In the genomic region with DNA sequence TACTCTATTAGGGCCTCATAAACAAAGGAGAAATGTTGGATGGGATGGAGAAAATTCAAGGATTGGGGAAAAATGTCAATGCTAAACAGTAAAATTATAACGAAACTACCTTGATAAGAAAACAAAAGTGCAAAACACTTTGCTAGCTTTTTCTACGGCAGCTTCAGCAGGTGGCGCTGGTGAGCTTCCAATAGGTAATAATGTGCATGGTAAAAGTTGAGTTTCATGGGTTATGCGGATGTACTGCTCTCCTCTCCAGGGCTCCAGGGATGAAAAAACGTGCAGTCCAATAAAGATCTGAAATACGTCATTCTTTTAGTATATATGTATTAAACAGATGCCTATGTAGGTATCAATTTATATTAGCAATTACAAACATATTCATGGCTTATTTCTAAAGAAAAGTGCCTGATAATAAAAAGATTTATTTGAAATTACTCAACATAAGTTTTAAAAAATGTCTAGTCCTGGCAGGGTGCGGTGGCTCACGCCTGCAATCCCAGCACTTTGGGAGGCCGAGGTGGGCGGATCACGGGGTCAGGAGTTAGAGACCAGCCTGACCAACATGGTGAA, we compare ENCODE assay signal across 1 cellular context.
TF ChIP-seq lines count a peak whose summit lies in the region.

No MANE protein-coding gene starts in this region.

TF ChIP-seq in HCT116, 20 proteins besides CTCF, POLR2A, EP300 and RAD21 (continued from another document):
- TF ChIP-seq POLR2AphosphoS5 (IDR thresholded peaks at IDR 0.05; ENCODE audit: low read depth, low read length) (no peak), JUND (IDR thresholded peaks at IDR 0.05) (no peak), ZBTB33 (IDR thresholded peaks at IDR 0.05; ENCODE audit: extremely low read depth, insufficient replicate concordance, low read length) (no peak)
TF ChIP-seq in HCT116: peak in this region for 0.
